In genomic region chr3:122795674-122795969, GRCh38 we compare ENCODE assay signal across 9 cellular contexts. TPM values are rescaled to one million over a fixed set of nuclear protein-coding genes. Genes with fewer than 3 reads are reported as not detected.
DNase-seq lines count a peak whose midpoint lies in the region; ATAC-seq and TF ChIP-seq lines count a peak whose summit lies in the region.
"Had no signal": no experiment of that assay in that cellular context is flagged by ENCODE, and none has a peak within 500 bp of the region (broad histone marks: within the 10 kb centered on the region; RNA-seq: fewer than 3 reads in every experiment).

No MANE protein-coding gene starts in this region.

- H3K27ac ChIP-seq in layer of hippocampus (ENCODE audit: low read depth, low read length) (peak overlapping the region; percentile 94), thoracic aorta (peak overlapping the region; percentile 88 to 95)

- H3K36me3 ChIP-seq in thoracic aorta: no peaks in the 10 kb centered on the region

- H3K27me3 ChIP-seq in layer of hippocampus (ENCODE audit: control insufficient read depth, insufficient read depth, low read length) (no peaks in the 10 kb centered on the region), thoracic aorta (replicated peaks; ENCODE audit: insufficient read depth) (no peaks in the 10 kb centered on the region)

- peak; percentile 25 for DNase-seq in activated CD4-positive, alpha-beta T cell treated with anti-CD3 and anti-CD28 coated beads for 48 hours
- DNase-seq in activated CD4-positive, alpha-beta T cell treated with anti-CD3 and anti-CD28 coated beads, Interleukin-2, amount 50 U/mL, for 4 hours: no peak
- DNase-seq in amniotic epithelial cell (ENCODE audit: low read depth) (peak; percentile 9), thoracic aorta (ENCODE audit: low spot score) (no peak), NCI-H510A (lab: John Stamatoyannopoulos, UW) (no peak), NCI-H1048 (lab: John Stamatoyannopoulos, UW) (no peak)
- DNase-seq: NCI-H1417 treated with DMSO at 0.1 percent for 48 hours had no signal

- no peak for TF ChIP-seq CTCF in thoracic aorta (IDR thresholded peaks at IDR 0.05)

- H3K4me3 ChIP-seq in thoracic aorta: peak overlapping the region; percentile 85

- H3K9me3 ChIP-seq in thoracic aorta: no peaks in the 10 kb centered on the region

- peaks cover 9 to 26% of the 10 kb centered on the region in 2 donors for H3K4me1 ChIP-seq in thoracic aorta (ENCODE audit: control insufficient read depth in 1 of 2, low read depth in 2 of 2)

- no peak for ATAC-seq in thoracic aorta (ENCODE audit: insufficient number of reproducible peaks, low FRiP score, low read depth)
- ATAC-seq in HG03521 (IDR thresholded peaks at IDR 0.05; ENCODE audit: unreplicated experiment): no peak

RNA-seq across cellular contexts. Expression of gene SLC49A4, which starts 0.8 kb away (rescaled TPM):
- 10 to 100 TPM; 17.4 to 20.0 TPM for total RNA-seq in thoracic aorta

RNA-seq across cellular contexts. Expression of gene HSPBAP1, which starts 2.0 kb away (rescaled TPM):
- total RNA-seq in thoracic aorta: 10 to 100 TPM in 1 of 2 donors, 1 to 10 TPM in 1; 8.2 to 11.9 TPM

Comparison
In these comparisons a context has a peak if more than half of its experiments do, and no peak if none do; other contexts are left out.
1. DNase-seq: peak in activated CD4-positive, alpha-beta T cell treated with anti-CD3 and anti-CD28 coated beads for 48 hours (single experiment) and amniotic epithelial cell (single experiment); none in activated CD4-positive, alpha-beta T cell treated with anti-CD3 and anti-CD28 coated beads, Interleukin-2, amount 50 U/mL, for 4 hours (0 of 2), thoracic aorta (single experiment), NCI-H510A (single experiment) and NCI-H1048 (single experiment).